Comparison of ENCODE assay signal across 1 cellular context in the genomic region with DNA sequence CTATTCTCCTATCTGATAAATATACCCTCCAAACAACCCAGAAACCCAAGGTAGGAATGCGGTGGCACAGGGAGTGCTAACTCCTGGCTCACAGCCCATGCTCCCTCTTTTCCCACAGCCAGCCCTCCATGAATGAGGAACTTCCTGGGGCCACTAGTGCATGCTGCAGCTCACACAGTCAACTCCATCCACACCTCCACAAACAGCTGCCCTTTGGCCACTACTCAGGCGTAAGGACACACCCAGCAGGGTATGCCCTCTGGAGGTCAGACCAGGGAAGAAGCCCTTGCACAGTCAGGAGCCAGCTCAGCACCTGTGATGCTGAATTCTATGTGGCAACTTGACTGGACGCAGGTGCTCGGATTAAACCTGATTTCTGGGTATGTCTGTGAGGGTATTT.
TF ChIP-seq lines count a peak whose summit lies in the region.

No MANE protein-coding gene starts in this region.

TF ChIP-seq in K562, 482 proteins besides CTCF, POLR2A, EP300 and RAD21 (continued from another document):
- TF ChIP-seq, protein P1, sequence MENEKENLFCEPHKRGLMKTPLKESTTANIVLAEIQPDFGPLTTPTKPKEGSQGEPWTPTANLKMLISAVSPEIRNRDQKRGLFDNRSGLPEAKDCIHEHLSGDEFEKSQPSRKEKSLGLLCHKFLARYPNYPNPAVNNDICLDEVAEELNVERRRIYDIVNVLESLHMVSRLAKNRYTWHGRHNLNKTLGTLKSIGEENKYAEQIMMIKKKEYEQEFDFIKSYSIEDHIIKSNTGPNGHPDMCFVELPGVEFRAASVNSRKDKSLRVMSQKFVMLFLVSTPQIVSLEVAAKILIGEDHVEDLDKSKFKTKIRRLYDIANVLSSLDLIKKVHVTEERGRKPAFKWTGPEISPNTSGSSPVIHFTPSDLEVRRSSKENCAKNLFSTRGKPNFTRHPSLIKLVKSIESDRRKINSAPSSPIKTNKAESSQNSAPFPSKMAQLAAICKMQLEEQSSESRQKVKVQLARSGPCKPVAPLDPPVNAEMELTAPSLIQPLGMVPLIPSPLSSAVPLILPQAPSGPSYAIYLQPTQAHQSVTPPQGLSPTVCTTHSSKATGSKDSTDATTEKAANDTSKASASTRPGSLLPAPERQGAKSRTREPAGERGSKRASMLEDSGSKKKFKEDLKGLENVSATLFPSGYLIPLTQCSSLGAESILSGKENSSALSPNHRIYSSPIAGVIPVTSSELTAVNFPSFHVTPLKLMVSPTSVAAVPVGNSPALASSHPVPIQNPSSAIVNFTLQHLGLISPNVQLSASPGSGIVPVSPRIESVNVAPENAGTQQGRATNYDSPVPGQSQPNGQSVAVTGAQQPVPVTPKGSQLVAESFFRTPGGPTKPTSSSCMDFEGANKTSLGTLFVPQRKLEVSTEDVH (IDR thresholded peaks at IDR 0.05; ENCODE audit: low read depth, partially characterized antibody), result peak; percentile 3
- TF ChIP-seq NUFIP1 (IDR thresholded peaks at IDR 0.05; ENCODE audit: partially characterized antibody) (no peak), POLR2G (IDR thresholded peaks at IDR 0.05; ENCODE audit: low read depth, low read length) (peak; percentile 34; the same call in 1 of the 2 replicates), CHD4 (IDR thresholded peaks at IDR 0.05; ENCODE audit: insufficient read depth, insufficient replicate concordance, low read depth, low read length, poor library complexity, severe bottlenecking) (no peak), CREB1 (IDR thresholded peaks at IDR 0.05) (no peak), CREB1 (CRISPR knock-in tag; IDR thresholded peaks at IDR 0.05) (peak; percentile 13; the same call in 1 of the 2 replicates), ZNF75A (CRISPR knock-in tag; IDR thresholded peaks at IDR 0.05) (peak; percentile 95), ZNF224 (CRISPR knock-in tag; IDR thresholded peaks at IDR 0.05) (no peak), ARID2 (IDR thresholded peaks at IDR 0.05) (no peak), NCOR1 (IDR thresholded peaks at IDR 0.05) (no peak), MAFK (IDR thresholded peaks at IDR 0.05; ENCODE audit: low read length) (peak; percentile 38; the same call in 1 of the 2 replicates)
- TF ChIP-seq, protein P2, sequence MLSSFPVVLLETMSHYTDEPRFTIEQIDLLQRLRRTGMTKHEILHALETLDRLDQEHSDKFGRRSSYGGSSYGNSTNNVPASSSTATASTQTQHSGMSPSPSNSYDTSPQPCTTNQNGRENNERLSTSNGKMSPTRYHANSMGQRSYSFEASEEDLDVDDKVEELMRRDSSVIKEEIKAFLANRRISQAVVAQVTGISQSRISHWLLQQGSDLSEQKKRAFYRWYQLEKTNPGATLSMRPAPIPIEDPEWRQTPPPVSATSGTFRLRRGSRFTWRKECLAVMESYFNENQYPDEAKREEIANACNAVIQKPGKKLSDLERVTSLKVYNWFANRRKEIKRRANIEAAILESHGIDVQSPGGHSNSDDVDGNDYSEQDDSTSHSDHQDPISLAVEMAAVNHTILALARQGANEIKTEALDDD (IDR thresholded peaks at IDR 0.05), result peak; percentile 30; the same call in 1 of the 2 replicates
- TF ChIP-seq, protein P3, sequence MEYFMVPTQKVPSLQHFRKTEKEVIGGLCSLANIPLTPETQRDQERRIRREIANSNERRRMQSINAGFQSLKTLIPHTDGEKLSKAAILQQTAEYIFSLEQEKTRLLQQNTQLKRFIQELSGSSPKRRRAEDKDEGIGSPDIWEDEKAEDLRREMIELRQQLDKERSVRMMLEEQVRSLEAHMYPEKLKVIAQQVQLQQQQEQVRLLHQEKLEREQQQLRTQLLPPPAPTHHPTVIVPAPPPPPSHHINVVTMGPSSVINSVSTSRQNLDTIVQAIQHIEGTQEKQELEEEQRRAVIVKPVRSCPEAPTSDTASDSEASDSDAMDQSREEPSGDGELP (CRISPR knock-in tag; IDR thresholded peaks at IDR 0.05; ENCODE audit: borderline replicate concordance), result peak; percentile 87
- TF ChIP-seq, protein P4, sequence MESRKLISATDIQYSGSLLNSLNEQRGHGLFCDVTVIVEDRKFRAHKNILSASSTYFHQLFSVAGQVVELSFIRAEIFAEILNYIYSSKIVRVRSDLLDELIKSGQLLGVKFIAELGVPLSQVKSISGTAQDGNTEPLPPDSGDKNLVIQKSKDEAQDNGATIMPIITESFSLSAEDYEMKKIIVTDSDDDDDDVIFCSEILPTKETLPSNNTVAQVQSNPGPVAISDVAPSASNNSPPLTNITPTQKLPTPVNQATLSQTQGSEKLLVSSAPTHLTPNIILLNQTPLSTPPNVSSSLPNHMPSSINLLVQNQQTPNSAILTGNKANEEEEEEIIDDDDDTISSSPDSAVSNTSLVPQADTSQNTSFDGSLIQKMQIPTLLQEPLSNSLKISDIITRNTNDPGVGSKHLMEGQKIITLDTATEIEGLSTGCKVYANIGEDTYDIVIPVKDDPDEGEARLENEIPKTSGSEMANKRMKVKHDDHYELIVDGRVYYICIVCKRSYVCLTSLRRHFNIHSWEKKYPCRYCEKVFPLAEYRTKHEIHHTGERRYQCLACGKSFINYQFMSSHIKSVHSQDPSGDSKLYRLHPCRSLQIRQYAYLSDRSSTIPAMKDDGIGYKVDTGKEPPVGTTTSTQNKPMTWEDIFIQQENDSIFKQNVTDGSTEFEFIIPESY (CRISPR knock-in tag; IDR thresholded peaks at IDR 0.05), result peak; percentile 30; the same call in 1 of the 2 replicates
TF ChIP-seq in K562: peak in this region for 35.
